25 cellular contexts compared by ENCODE assay signal in the genomic region with DNA sequence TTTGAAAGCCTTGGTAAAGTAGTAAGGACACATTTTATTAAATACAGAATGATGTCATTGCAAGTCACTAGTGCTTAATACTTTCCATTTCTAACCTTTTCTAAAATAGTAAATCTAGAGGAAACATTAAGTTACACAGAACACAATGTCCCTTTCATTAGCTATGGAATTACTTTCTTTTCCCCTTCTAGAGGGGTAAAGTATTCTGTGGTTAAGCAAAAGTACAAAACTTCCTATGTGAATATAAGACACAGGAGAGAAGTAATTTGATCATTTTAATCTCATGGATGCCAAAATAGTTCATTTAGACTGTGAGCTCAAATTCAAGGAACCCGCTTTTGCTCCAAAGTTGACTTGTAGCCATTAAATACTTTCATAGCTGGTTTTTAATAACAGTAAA. TPM values are rescaled to one million over a fixed set of nuclear protein-coding genes. Genes with fewer than 3 reads are reported as not detected.
"Had no signal": no experiment of that assay in that cellular context is flagged by ENCODE, and none has a peak within 500 bp of the region (broad histone marks: within the 10 kb centered on the region; RNA-seq: fewer than 3 reads in every experiment).

No MANE protein-coding gene starts in this region.

- DNase-seq: effector CD8-positive, alpha-beta T cell; endodermal cell; foreskin keratinocyte; glutamatergic neuron; heart right ventricle; hypothalamus; immature natural killer cell; left ventricle myocardium superior; lower lobe of right lung; naive thymus-derived CD8-positive, alpha-beta T cell; nephron progenitor cell; nucleus accumbens; sigmoid colon; small intestine; stimulated activated CD4-positive, alpha-beta T cell treated with anti-CD3 and anti-CD28 coated beads, Interleukin-15, amount 100 ng/mL, for 24 hours; stimulated activated CD4-positive, alpha-beta T cell treated with anti-CD3 and anti-CD28 coated beads, Interleukin-2, amount 100 ng/mL, for 48 hours; stimulated activated CD8-positive, alpha-beta memory T cell treated with anti-CD3 and anti-CD28 coated beads, Interleukin-4, amount 100 ng/mL, for 48 hours; stimulated activated naive CD4-positive, alpha-beta T cell; stimulated activated naive CD8-positive, alpha-beta T cell treated with anti-CD3 and anti-CD28 coated beads, Interleukin-15, amount 100 ng/mL, for 72 hours; transverse colon; upper lobe of right lung; uterus had no signal

- ATAC-seq: esophagus mucosa; foreskin keratinocyte; heart right ventricle; left ventricle myocardium superior; lower lobe of right lung; naive thymus-derived CD8-positive, alpha-beta T cell; stimulated activated naive CD8-positive, alpha-beta T cell treated with anti-CD3 and anti-CD28 coated beads, Interleukin-15, amount 100 ng/mL, for 72 hours; upper lobe of right lung had no signal

- FAIRE-seq: colon, keratinocyte, small intestine had no signal

RNA-seq across cellular contexts. Expression of a gene that starts 49.8 kb away (rescaled TPM):
- total RNA-seq: naive thymus-derived CD8-positive, alpha-beta T cell had no signal
